In the genomic region with DNA sequence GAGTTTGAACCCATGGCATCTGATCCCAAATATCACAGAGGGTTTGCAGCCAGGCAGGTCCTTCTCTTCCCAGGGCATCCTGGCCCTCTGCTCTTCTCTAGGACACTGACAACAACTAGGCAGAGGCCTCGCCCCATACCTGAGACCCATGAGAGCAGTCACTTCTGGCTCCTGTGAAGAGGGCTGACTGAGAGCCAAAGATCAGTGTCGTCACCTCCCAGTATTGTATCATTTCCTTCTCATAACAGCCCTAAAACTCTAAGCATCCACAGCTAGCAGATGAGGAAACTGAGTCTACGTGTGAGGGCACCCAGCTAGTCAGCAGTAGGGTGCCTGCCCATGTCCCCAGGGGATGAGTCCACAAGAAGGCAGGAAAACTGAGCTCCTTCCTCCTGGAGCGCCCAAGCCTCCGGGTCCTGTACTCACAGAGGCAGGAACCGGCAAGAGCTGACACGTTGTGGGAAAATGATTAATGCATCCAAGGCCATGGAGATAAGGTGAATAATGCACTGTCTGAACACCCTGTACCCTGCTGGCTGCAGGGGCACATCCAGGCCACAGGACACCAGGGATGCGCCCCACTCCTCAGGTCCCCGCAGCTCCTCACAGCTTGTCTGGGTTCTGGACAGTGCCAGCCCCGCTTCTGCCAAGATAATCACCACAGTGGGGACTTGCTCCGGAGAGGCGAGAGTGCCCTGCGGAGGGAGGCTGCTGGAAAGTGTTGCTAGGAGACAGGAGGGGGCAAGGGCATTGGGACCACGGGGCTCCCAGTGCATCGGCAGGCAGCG, we compare ENCODE assay signal across 2 cellular contexts.
TF ChIP-seq lines count a peak whose summit lies in the region.

No MANE protein-coding gene starts in this region.

TF ChIP-seq in GM23338, 12 proteins besides CTCF, POLR2A, EP300 and RAD21 (continued from another document):
- TF ChIP-seq JUNB (IDR thresholded peaks at IDR 0.05; ENCODE audit: unreplicated experiment) (no peak), STAT1 (IDR thresholded peaks at IDR 0.05; ENCODE audit: unreplicated experiment) (no peak)
TF ChIP-seq in GM23338: peak in this region for 0.

TF ChIP-seq in GM12891, 5 proteins besides CTCF, POLR2A, EP300 and RAD21:
- no peak for TF ChIP-seq POU2F2 (IDR thresholded peaks at IDR 0.05; ENCODE audit: low read depth, low read length)
- TF ChIP-seq TAF1 (IDR thresholded peaks at IDR 0.05; ENCODE audit: low read depth, low read length) = no peak
- TF ChIP-seq POLR2AphosphoS5 (IDR thresholded peaks at IDR 0.05; ENCODE audit: low read depth, low read length) = no peak
- no peak for TF ChIP-seq PAX5 (IDR thresholded peaks at IDR 0.05; ENCODE audit: insufficient read depth, low read length, severe bottlenecking)
- no peak for TF ChIP-seq SPI1 (IDR thresholded peaks at IDR 0.05; ENCODE audit: low read depth, low read length)
